In genomic region chr4:166165829-166166420, GRCh38 we compare ENCODE assay signal across 9 cellular contexts.
A peak's percentile ranks its signal among the peaks of the same experiment; 100 is the strongest.
DNase-seq lines count a peak whose midpoint lies in the region; ATAC-seq and TF ChIP-seq lines count a peak whose summit lies in the region.
"Had no signal": no experiment of that assay in that cellular context is flagged by ENCODE, and none has a peak within 500 bp of the region (broad histone marks: within the 10 kb centered on the region; RNA-seq: fewer than 3 reads in every experiment).

No MANE protein-coding gene starts in this region.

- H3K4me3 ChIP-seq in GM12875 (ENCODE audit: low read depth, low read length), result no peak overlapping the region
- H3K4me3 ChIP-seq in endodermal cell (ENCODE audit: low read length), result no peak overlapping the region
- H3K4me3 ChIP-seq: SJSA1 had no signal

- no peaks in the 10 kb centered on the region for H3K36me3 Mint-ChIP-seq in endodermal cell (ENCODE audit: low read depth)

- peaks cover 11% of the 10 kb centered on the region for H3K27me3 ChIP-seq in endodermal cell (ENCODE audit: control insufficient read depth, insufficient read depth, low read length, poor library complexity, severe bottlenecking)
- H3K27me3 ChIP-seq: SJSA1 had no signal

- no peaks in the 10 kb centered on the region for H3K9me3 Mint-ChIP-seq in endodermal cell

- H3K4me1 ChIP-seq in endodermal cell (ENCODE audit: control insufficient read depth, insufficient read depth, low read length), result no peaks in the 10 kb centered on the region
- H3K4me1 ChIP-seq: SJSA1 had no signal

- H3K9me3 ChIP-seq in endodermal cell (ENCODE audit: control insufficient read depth, low read length), result no peaks in the 10 kb centered on the region
- H3K9me3 ChIP-seq: SJSA1 had no signal

- H3K27ac Mint-ChIP-seq in endodermal cell, result no peak overlapping the region

- DNase-seq in AG08396 (ENCODE audit: low spot score), result peak; percentile 43
- peak; percentile 79 for DNase-seq in M059J (ENCODE audit: low read depth)
- peak; percentile 82 for DNase-seq in RPMI7951 (ENCODE audit: low read depth)
- DNase-seq in endodermal cell, result no peak
- peak; percentile 84 for DNase-seq in midbrain (lab: John Stamatoyannopoulos, UW)
- DNase-seq in activated effector memory CD4-positive, alpha-beta T cell treated with Interleukin-2 at 50 U/mL for 16 hours, result no peak

- H3K27me3 Mint-ChIP-seq in endodermal cell (ENCODE audit: insufficient read depth), result peaks cover 2% of the 10 kb centered on the region

- TF ChIP-seq CTCF in GM12875 (IDR thresholded peaks at IDR 0.05; ENCODE audit: borderline replicate concordance, insufficient read depth, low read depth, low read length) (peak; percentile 38; the same call in 1 of the 2 replicates), endodermal cell (conservative IDR thresholded peaks at IDR 0.05) (peak; percentile 85)

- no peaks in the 10 kb centered on the region for H3K36me3 ChIP-seq in endodermal cell (ENCODE audit: control insufficient read depth, insufficient read depth, low read length)
- H3K36me3 ChIP-seq: SJSA1 had no signal

- no peak overlapping the region for H3K27ac ChIP-seq in endodermal cell (ENCODE audit: low read depth, low read length)
- H3K27ac ChIP-seq: SJSA1 had no signal

- WGBS in endodermal cell (ENCODE audit: insufficient coverage in 1 of 2, insufficient read length in 1 of 2), 2 experiments, result 9 to 16% methylated on average over 3 to 7 of the region's 7 CpGs

- H3K4me1 Mint-ChIP-seq in endodermal cell, result no peaks in the 10 kb centered on the region

- H3K4me3 Mint-ChIP-seq in endodermal cell, result no peak overlapping the region

- peak; percentile 96 for ATAC-seq in HG02571 (IDR thresholded peaks at IDR 0.05; ENCODE audit: unreplicated experiment)

- H3K9ac ChIP-seq in endodermal cell (ENCODE audit: extremely low read depth, low read length, poor library complexity, severe bottlenecking), result no peak overlapping the region

Comparison
In these comparisons a context has a peak if more than half of its experiments do, and no peak if none do; other contexts are left out.
1. DNase-seq: peak in AG08396 (single experiment), M059J (single experiment), RPMI7951 (single experiment) and midbrain (single experiment); none in endodermal cell (single experiment) and activated effector memory CD4-positive, alpha-beta T cell treated with Interleukin-2 at 50 U/mL for 16 hours (single experiment).